ENCODE assay signal across 24 cellular contexts in the genomic region with DNA sequence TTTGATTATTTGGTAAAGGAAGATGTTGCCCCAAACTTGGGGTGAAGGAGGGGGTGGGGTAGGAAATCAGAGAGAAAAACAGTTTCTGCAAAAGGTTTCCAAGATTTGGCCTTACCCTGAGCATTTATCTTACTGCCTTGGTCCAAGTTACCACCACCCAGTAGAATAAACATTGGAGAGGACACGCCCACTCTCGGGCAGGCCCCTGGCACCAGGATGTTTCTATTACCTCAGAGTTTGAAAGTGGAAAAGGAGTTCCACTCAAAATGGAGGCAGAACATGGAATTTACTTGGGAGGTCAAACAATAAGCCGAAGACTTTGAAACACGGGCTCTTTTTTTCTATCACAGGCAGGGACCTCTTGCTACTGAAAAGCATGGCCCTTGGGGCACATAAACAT.
DNase-seq lines count a peak whose midpoint lies in the region; ATAC-seq and TF ChIP-seq lines count a peak whose summit lies in the region.
"Had no signal": no experiment of that assay in that cellular context is flagged by ENCODE, and none has a peak within 500 bp of the region (broad histone marks: within the 10 kb centered on the region; RNA-seq: fewer than 3 reads in every experiment).

No MANE protein-coding gene starts in this region.

- H3K27ac ChIP-seq in HEK293 (ENCODE audit: extremely low read depth, low read depth, low read length) = no peak overlapping the region
- H3K27ac ChIP-seq in colonic mucosa = peak overlapping the region; percentile 37
- peak overlapping the region; percentile 53 to 67 for H3K27ac ChIP-seq in mucosa of rectum (ENCODE audit: low read depth in 2 of 2, low read length in 2 of 2)
- H3K27ac ChIP-seq: brain microvascular endothelial cell, dorsolateral prefrontal cortex, parathyroid adenoma had no signal

- H3K4me1 ChIP-seq in Caco-2 = peaks cover 35% of the 10 kb centered on the region
- no peaks in the 10 kb centered on the region for H3K4me1 ChIP-seq in HEK293 (ENCODE audit: control insufficient read depth, insufficient read depth, low read length)
- H3K4me1 ChIP-seq in colonic mucosa = peaks cover 15% of the 10 kb centered on the region
- H3K4me1 ChIP-seq in mucosa of rectum (ENCODE audit: control insufficient read depth in 2 of 2, insufficient read depth in 2 of 2, low read length in 2 of 2) = peaks cover 19 to 44% of the 10 kb centered on the region in 2 donors

- POLR2A ChIA-PET in Caco-2 (lab: Charles Lee) = no interaction called here
- POLR2A ChIA-PET in HEK293 (lab: Yijun Ruan, JAX) = no interaction called here

- H3K4me1 Mint-ChIP-seq in Caco-2 (ENCODE audit: low read depth, unreplicated experiment) = peaks cover 14% of the 10 kb centered on the region

- H3K9me3 ChIP-seq in Caco-2 (no peaks in the 10 kb centered on the region), HEK293 (ENCODE audit: control insufficient read depth, insufficient read depth, low read depth, low read length) (no peaks in the 10 kb centered on the region), colonic mucosa (no peaks in the 10 kb centered on the region), mucosa of rectum (ENCODE audit: control insufficient read depth in 2 of 2, low read length in 2 of 2) (no peaks in the 10 kb centered on the region)

- CTCF ChIA-PET in Caco-2 (lab: Charles Lee) (no interaction called here), HEK293 (lab: Yijun Ruan, JAX) (no interaction called here)

- no peak overlapping the region for H3K4me3 Mint-ChIP-seq in Caco-2 (ENCODE audit: unreplicated experiment)
- H3K4me3 Mint-ChIP-seq: activated naive CD8-positive, alpha-beta T cell treated with anti-CD3 and anti-CD28 coated beads, Interleukin-2, amount 50 U/mL, for 24 hours; activated T-helper 17 cell treated with anti-CD3 and anti-CD28 coated beads, Interleukin-2, amount 50 U/mL, for 72 hours; CD4-positive, alpha-beta memory T cell; memory B cell; naive thymus-derived CD8-positive, alpha-beta T cell had no signal

- H3K27ac Mint-ChIP-seq in Caco-2 (ENCODE audit: unreplicated experiment) = peak overlapping the region; percentile 32
- H3K27ac Mint-ChIP-seq: activated naive CD8-positive, alpha-beta T cell treated with anti-CD3 and anti-CD28 coated beads, Interleukin-2, amount 50 U/mL, for 24 hours; activated T-helper 17 cell treated with anti-CD3 and anti-CD28 coated beads, Interleukin-2, amount 50 U/mL, for 72 hours had no signal

- H3K27me3 Mint-ChIP-seq in Caco-2 (ENCODE audit: insufficient read depth, unreplicated experiment) = no peaks in the 10 kb centered on the region
- H3K27me3 Mint-ChIP-seq: activated naive CD8-positive, alpha-beta T cell treated with anti-CD3 and anti-CD28 coated beads, Interleukin-2, amount 50 U/mL, for 24 hours; activated T-helper 17 cell treated with anti-CD3 and anti-CD28 coated beads, Interleukin-2, amount 50 U/mL, for 72 hours; CD4-positive, alpha-beta memory T cell; memory B cell; naive thymus-derived CD8-positive, alpha-beta T cell had no signal

- intact Hi-C loops in Caco-2 (cut with micrococcal nuclease; ENCODE audit: unreplicated experiment) (loop anchor here (5.0 kb wide), 1 partner anchor 47 kb away; no protein-coding TSS in a partner anchor), colonic mucosa (cut with DNase I) (no loop called here)

- TF ChIP-seq CTCF in Caco-2 (IDR thresholded peaks at IDR 0.05; ENCODE audit: insufficient read depth in 1 of 2, low read depth in 1 of 2, low read length in 1 of 2, severe bottlenecking in 1 of 2, unreplicated experiment in 1 of 2) = no peak
- no peak for TF ChIP-seq CTCF in HEK293 (tag by site-specific recombination; IDR thresholded peaks at IDR 0.05)
- TF ChIP-seq CTCF in colonic mucosa (IDR thresholded peaks at IDR 0.05) = no peak

- H3K9ac ChIP-seq in colonic mucosa (ENCODE audit: low read depth in 2 of 2, low read length in 2 of 2) = no peak overlapping the region
- no peak overlapping the region for H3K9ac ChIP-seq in mucosa of rectum (ENCODE audit: low read depth in 1 of 2, low read length in 2 of 2)
- H3K9ac ChIP-seq: parathyroid adenoma had no signal

- ATAC-seq in GM19395 (IDR thresholded peaks at IDR 0.05; ENCODE audit: unreplicated experiment) = no peak
- ATAC-seq: activated naive CD8-positive, alpha-beta T cell treated with anti-CD3 and anti-CD28 coated beads, Interleukin-2, amount 50 U/mL, for 24 hours; activated T-helper 17 cell treated with anti-CD3 and anti-CD28 coated beads, Interleukin-2, amount 50 U/mL, for 72 hours; naive thymus-derived CD8-positive, alpha-beta T cell had no signal

- H3K9me3 Mint-ChIP-seq in Caco-2 (ENCODE audit: unreplicated experiment) = no peaks in the 10 kb centered on the region
- H3K9me3 Mint-ChIP-seq: activated naive CD8-positive, alpha-beta T cell treated with anti-CD3 and anti-CD28 coated beads, Interleukin-2, amount 50 U/mL, for 24 hours; activated T-helper 17 cell treated with anti-CD3 and anti-CD28 coated beads, Interleukin-2, amount 50 U/mL, for 72 hours; CD4-positive, alpha-beta memory T cell; memory B cell had no signal

- no TSS peak for BruUV-seq in Caco-2 (replicated peaks; lab: Mats Ljungman, UMichigan)

- peaks cover 44% of the 10 kb centered on the region for H3K36me3 Mint-ChIP-seq in Caco-2 (ENCODE audit: insufficient read depth, unreplicated experiment)
- H3K36me3 Mint-ChIP-seq: CD4-positive, alpha-beta memory T cell; naive thymus-derived CD8-positive, alpha-beta T cell had no signal

- H3K4me3 ChIP-seq in Caco-2 (ENCODE audit: low read depth, low read length) (no peak overlapping the region), HEK293 (ENCODE audit: low read depth, low read length) (no peak overlapping the region), colonic mucosa (no peak overlapping the region), mucosa of rectum (ENCODE audit: low read length in 2 of 2) (no peak overlapping the region)
- H3K4me3 ChIP-seq: dorsolateral prefrontal cortex had no signal

- H3K27me3 ChIP-seq in Caco-2 (replicated peaks; ENCODE audit: control insufficient read depth, insufficient read depth, low read length) = no peaks in the 10 kb centered on the region
- no peaks in the 10 kb centered on the region for H3K27me3 ChIP-seq in colonic mucosa
- H3K27me3 ChIP-seq in mucosa of rectum (ENCODE audit: control insufficient read depth in 2 of 2, insufficient read depth in 2 of 2, low read length in 2 of 2) = no peaks in the 10 kb centered on the region
- H3K27me3 ChIP-seq: brain microvascular endothelial cell, dorsolateral prefrontal cortex had no signal

- H3K36me3 ChIP-seq in Caco-2 (ENCODE audit: control insufficient read depth, insufficient read depth, low read length) = no peaks in the 10 kb centered on the region
- no peaks in the 10 kb centered on the region for H3K36me3 ChIP-seq in HEK293 (ENCODE audit: control insufficient read depth in 2 of 2, insufficient read depth in 1 of 2, low read length in 2 of 2)
- H3K36me3 ChIP-seq in colonic mucosa = peaks cover 6% of the 10 kb centered on the region
- peaks cover 9 to 17% of the 10 kb centered on the region in 2 donors for H3K36me3 ChIP-seq in mucosa of rectum (ENCODE audit: control insufficient read depth in 2 of 2, insufficient read depth in 2 of 2, low read length in 2 of 2)
- H3K36me3 ChIP-seq: brain microvascular endothelial cell had no signal

- DNase-seq in Caco-2 (no peak), colonic mucosa (peak; percentile 86), NCI-H1092 treated with DMSO at 0.1 percent for 48 hours (lab: John Stamatoyannopoulos, UW) (no peak), ecto neural progenitor cell (ENCODE audit: low spot score) (no peak), cortex of kidney (lab: John Stamatoyannopoulos, UW) (no peak)
- DNase-seq: activated CD4-positive, alpha-beta T cell treated with anti-CD3 and anti-CD28 coated beads for 48 hours; activated naive CD8-positive, alpha-beta T cell treated with anti-CD3 and anti-CD28 coated beads, Interleukin-2, amount 50 U/mL, for 24 hours; brain microvascular endothelial cell; CD4-positive, alpha-beta memory T cell; DMS79 treated with DMSO at 0.1 percent for 48 hours; dorsolateral prefrontal cortex; erythroblast; hypothalamus; KBM-7; naive thymus-derived CD8-positive, alpha-beta T cell; NCI-H187; NCI-H345; stimulated activated naive CD4-positive, alpha-beta T cell had no signal

TF ChIP-seq in HEK293, 187 proteins besides CTCF, POLR2A, EP300 and RAD21:
- TF ChIP-seq KLF9 (tag by site-specific recombination; IDR thresholded peaks at IDR 0.05; ENCODE audit: low read depth) = peak; percentile 59; the same call in 1 of the 2 replicates
- TF ChIP-seq ZNF48 (tag by site-specific recombination; IDR thresholded peaks at IDR 0.05) = no peak
- peak; percentile 70 for TF ChIP-seq KLF1 (tag by site-specific recombination; IDR thresholded peaks at IDR 0.05)
- peak; percentile 58; the same call in 1 of the 2 replicates for TF ChIP-seq KLF10 (tag by site-specific recombination; IDR thresholded peaks at IDR 0.05)
